Comparison of ENCODE assay signal across 1 cellular context in the genomic region with DNA sequence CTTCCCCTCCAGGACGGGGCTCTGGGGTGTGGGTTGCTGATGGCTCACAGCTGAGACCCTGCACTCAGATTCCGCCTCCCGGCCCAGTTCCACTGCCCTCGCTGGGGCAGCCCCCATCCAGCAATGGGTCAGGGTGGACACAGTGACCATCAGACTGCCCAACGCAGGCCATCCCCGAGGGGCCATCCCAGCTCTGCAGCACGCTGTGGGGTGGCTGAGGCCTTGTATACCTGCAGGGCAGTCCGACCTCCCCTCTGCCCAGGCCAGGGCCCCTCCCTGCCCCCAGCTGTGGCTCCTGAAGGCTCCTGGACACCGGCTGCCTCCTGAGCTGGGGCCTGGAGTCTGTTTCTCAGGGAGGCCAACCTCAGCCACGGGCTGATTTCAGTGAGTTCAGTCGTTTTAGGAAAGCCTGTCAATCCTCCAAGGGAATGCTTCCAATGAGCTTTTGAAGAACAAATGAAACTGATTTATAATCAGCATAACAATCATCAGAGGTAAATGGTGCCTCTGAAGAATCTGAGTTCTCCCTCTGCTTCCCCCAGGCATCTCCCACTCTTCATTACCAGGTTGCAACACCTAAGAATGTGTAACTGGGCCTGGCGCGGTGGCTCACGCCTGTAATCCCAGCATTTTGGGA.
TF ChIP-seq lines count a peak whose summit lies in the region.

No MANE protein-coding gene starts in this region.

TF ChIP-seq in GM23338, 12 proteins besides CTCF, POLR2A, EP300 and RAD21 (continued from another document):
- TF ChIP-seq, protein P1, sequence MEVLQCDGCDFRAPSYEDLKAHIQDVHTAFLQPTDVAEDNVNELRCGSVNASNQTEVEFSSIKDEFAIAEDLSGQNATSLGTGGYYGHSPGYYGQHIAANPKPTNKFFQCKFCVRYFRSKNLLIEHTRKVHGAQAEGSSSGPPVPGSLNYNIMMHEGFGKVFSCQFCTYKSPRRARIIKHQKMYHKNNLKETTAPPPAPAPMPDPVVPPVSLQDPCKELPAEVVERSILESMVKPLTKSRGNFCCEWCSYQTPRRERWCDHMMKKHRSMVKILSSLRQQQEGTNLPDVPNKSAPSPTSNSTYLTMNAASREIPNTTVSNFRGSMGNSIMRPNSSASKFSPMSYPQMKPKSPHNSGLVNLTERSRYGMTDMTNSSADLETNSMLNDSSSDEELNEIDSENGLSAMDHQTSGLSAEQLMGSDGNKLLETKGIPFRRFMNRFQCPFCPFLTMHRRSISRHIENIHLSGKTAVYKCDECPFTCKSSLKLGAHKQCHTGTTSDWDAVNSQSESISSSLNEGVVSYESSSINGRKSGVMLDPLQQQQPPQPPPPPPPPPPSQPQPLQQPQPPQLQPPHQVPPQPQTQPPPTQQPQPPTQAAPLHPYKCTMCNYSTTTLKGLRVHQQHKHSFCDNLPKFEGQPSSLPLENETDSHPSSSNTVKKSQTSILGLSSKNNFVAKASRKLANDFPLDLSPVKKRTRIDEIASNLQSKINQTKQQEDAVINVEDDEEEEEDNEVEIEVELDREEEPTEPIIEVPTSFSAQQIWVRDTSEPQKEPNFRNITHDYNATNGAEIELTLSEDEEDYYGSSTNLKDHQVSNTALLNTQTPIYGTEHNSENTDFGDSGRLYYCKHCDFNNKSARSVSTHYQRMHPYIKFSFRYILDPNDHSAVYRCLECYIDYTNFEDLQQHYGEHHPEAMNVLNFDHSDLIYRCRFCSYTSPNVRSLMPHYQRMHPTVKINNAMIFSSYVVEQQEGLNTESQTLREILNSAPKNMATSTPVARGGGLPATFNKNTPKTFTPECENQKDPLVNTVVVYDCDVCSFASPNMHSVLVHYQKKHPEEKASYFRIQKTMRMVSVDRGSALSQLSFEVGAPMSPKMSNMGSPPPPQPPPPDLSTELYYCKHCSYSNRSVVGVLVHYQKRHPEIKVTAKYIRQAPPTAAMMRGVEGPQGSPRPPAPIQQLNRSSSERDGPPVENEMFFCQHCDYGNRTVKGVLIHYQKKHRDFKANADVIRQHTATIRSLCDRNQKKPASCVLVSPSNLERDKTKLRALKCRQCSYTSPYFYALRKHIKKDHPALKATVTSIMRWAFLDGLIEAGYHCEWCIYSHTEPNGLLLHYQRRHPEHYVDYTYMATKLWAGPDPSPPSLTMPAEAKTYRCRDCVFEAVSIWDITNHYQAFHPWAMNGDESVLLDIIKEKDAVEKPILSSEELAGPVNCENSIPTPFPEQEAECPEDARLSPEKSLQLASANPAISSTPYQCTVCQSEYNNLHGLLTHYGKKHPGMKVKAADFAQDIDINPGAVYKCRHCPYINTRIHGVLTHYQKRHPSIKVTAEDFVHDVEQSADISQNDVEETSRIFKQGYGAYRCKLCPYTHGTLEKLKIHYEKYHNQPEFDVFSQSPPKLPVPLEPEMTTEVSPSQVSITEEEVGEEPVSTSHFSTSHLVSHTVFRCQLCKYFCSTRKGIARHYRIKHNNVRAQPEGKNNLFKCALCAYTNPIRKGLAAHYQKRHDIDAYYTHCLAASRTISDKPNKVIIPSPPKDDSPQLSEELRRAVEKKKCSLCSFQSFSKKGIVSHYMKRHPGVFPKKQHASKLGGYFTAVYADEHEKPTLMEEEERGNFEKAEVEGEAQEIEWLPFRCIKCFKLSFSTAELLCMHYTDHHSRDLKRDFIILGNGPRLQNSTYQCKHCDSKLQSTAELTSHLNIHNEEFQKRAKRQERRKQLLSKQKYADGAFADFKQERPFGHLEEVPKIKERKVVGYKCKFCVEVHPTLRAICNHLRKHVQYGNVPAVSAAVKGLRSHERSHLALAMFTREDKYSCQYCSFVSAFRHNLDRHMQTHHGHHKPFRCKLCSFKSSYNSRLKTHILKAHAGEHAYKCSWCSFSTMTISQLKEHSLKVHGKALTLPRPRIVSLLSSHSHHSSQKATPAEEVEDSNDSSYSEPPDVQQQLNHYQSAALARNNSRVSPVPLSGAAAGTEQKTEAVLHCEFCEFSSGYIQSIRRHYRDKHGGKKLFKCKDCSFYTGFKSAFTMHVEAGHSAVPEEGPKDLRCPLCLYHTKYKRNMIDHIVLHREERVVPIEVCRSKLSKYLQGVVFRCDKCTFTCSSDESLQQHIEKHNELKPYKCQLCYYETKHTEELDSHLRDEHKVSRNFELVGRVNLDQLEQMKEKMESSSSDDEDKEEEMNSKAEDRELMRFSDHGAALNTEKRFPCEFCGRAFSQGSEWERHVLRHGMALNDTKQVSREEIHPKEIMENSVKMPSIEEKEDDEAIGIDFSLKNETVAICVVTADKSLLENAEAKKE (CRISPR knock-in tag; IDR thresholded peaks at IDR 0.05) = no peak
- TF ChIP-seq POLR2AphosphoS5 (IDR thresholded peaks at IDR 0.05; ENCODE audit: low read depth) (no peak), CREB1 (CRISPR knock-in tag; IDR thresholded peaks at IDR 0.05; ENCODE audit: low read depth) (no peak), NANOG (IDR thresholded peaks at IDR 0.05; ENCODE audit: borderline replicate concordance) (no peak), ZNF331 (CRISPR knock-in tag; IDR thresholded peaks at IDR 0.05; ENCODE audit: low read depth) (no peak), STAT1 (IDR thresholded peaks at IDR 0.05; ENCODE audit: unreplicated experiment) (no peak), JUNB (IDR thresholded peaks at IDR 0.05; ENCODE audit: unreplicated experiment) (no peak), ETS1 (IDR thresholded peaks at IDR 0.05) (no peak), ZNF114 (CRISPR knock-in tag; IDR thresholded peaks at IDR 0.05) (no peak)
